8 cellular contexts compared by ENCODE assay signal in genomic region chr22:22431271-22432220, GRCh38.
A peak's percentile ranks its signal among the peaks of the same experiment; 100 is the strongest.
DNase-seq lines count a peak whose midpoint lies in the region; TF ChIP-seq lines count a peak whose summit lies in the region.

No MANE protein-coding gene starts in this region.

- H3K27ac ChIP-seq in brain microvascular endothelial cell: no peak overlapping the region

- H3K4me3 ChIP-seq in NB4 (ENCODE audit: low read depth, low read length) (no peak overlapping the region), brain microvascular endothelial cell (ENCODE audit: low read depth, low read length) (no peak overlapping the region), kidney epithelial cell (ENCODE audit: low read depth, low read length) (no peak overlapping the region)

- in situ Hi-C loops in brain microvascular endothelial cell (cut with HindIII; ENCODE audit: low pct_ligation_motif_present, low sequenced_read_pairs): no loop called here

- TF ChIP-seq CTCF in NB4 (IDR thresholded peaks at IDR 0.05; ENCODE audit: low read depth, low read length): peak; percentile 65
- TF ChIP-seq CTCF in brain microvascular endothelial cell (IDR thresholded peaks at IDR 0.05; ENCODE audit: low read depth, low read length, missing control alignments): peak; percentile 78
- TF ChIP-seq CTCF in kidney epithelial cell (IDR thresholded peaks at IDR 0.05; ENCODE audit: insufficient read depth, low read length, poor library complexity, severe bottlenecking): peak; percentile 74

- H3K27me3 ChIP-seq in brain microvascular endothelial cell (replicated peaks): peaks cover 2% of the 10 kb centered on the region
- peaks cover 4% of the 10 kb centered on the region for H3K27me3 ChIP-seq in kidney epithelial cell (ENCODE audit: control insufficient read depth, insufficient read depth, low read length)

- DNase-seq in activated gamma-delta T cell treated with Interleukin-2 at 50 U/mL for 16 hours: peak; percentile 52
- no peak for DNase-seq in activated gamma-delta T cell (lab: John Stamatoyannopoulos, UW)
- peak; percentile 61 for DNase-seq in NB4 (ENCODE audit: low read depth)
- peak; percentile 41 for DNase-seq in UCSD-AML1 (lab: John Stamatoyannopoulos, UW; ENCODE audit: unreplicated experiment)
- peak; percentile 48 for DNase-seq in brain microvascular endothelial cell
- peak; percentile 7 for DNase-seq in kidney epithelial cell (ENCODE audit: low read depth)
- peak; percentile 52 to 60 for DNase-seq in stimulated activated CD4-positive, alpha-beta T cell treated with anti-CD3 and anti-CD28 coated beads, Interleukin-4, amount 100 ng/mL, for 48 hours (ENCODE audit: low read depth in 2 of 2)
- no peak for DNase-seq in NCI-H446 treated with DMSO at 0.1 percent for 48 hours (lab: John Stamatoyannopoulos, UW)

- TF ChIP-seq POLR2A in NB4 (IDR thresholded peaks at IDR 0.05; ENCODE audit: extremely low read depth, insufficient read length): no peak

- H3K36me3 ChIP-seq in brain microvascular endothelial cell (replicated peaks) (no peaks in the 10 kb centered on the region), kidney epithelial cell (ENCODE audit: control insufficient read depth, insufficient read depth, low read length) (no peaks in the 10 kb centered on the region)

Comparison
In these comparisons a context has a peak if more than half of its experiments do, and no peak if none do; other contexts are left out.
1. DNase-seq: peak in activated gamma-delta T cell treated with Interleukin-2 at 50 U/mL for 16 hours (single experiment), NB4 (single experiment), UCSD-AML1 (single experiment), brain microvascular endothelial cell (single experiment), kidney epithelial cell (single experiment) and stimulated activated CD4-positive, alpha-beta T cell treated with anti-CD3 and anti-CD28 coated beads, Interleukin-4, amount 100 ng/mL, for 48 hours (2 of 2); none in activated gamma-delta T cell (single experiment) and NCI-H446 treated with DMSO at 0.1 percent for 48 hours (single experiment).
2. Peak in every context shown above with its lines, with median percentiles within 50 percentile points of each other: CTCF ChIP-seq.